ENCODE assay signal across 1 cellular context in the genomic region with DNA sequence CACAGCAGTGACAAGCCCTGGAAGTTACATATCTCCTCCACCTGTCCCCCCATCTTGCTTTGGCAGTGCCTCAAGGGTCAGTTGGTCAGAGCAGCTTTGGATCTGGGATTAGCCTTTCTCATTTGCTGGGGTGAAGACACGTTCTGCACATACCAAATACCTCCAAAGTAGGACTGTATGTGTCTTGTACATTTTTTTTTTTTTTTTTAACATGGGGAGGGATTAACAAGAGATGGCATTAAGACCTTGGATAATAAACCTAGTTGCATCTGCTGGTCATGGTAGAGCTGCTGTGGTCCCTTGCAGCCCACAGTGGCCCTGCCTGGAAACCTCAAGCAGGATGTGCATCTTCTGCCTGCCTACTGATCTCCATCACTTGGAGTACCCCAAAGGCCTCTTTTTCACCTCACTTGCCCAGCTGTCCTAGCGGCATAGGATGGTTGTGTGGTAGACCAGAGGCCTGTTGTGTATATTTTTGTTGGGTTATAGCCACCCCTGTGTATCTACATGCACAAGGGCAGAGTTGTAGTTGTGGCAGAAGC.
TF ChIP-seq lines count a peak whose summit lies in the region.

No MANE protein-coding gene starts in this region.

TF ChIP-seq in GM23338, 12 proteins besides CTCF, POLR2A, EP300 and RAD21 (continued from another document):
- TF ChIP-seq POLR2AphosphoS5 (IDR thresholded peaks at IDR 0.05; ENCODE audit: low read depth), result no peak
TF ChIP-seq in GM23338: peak in this region for 0.
